ENCODE assay signal across 35 cellular contexts in genomic region chr11:19947521-19948114, GRCh38.
"Had no signal": no experiment of that assay in that cellular context is flagged by ENCODE, and none has a peak within 500 bp of the region (broad histone marks: within the 10 kb centered on the region; RNA-seq: fewer than 3 reads in every experiment).

No MANE protein-coding gene starts in this region.

- H2AFZ ChIP-seq: hepatocyte had no signal

- H3K27ac Mint-ChIP-seq: activated CD4-positive, alpha-beta memory T cell treated with anti-CD3 and anti-CD28 coated beads for 36 hours; activated CD4-positive, alpha-beta T cell treated with anti-CD3 and anti-CD28 coated beads, Interleukin-2, amount 10 ng/mL, durations not matched to agents 24 days and 14 days; activated naive CD8-positive, alpha-beta T cell; activated T-helper 2 cell treated with anti-CD3 and anti-CD28 coated beads, Interferon-gamma antibody, Interleukin-2, Interleukin-4, amounts not matched to agents 10 μg/mL and 5 μg/mL and 100 μg/mL, durations not matched to agents 14 hours and 24 hours and 36 hours; dendritic cell treated with granulocyte-macrophage colony-stimulating factor and Interleukin-4, amounts not matched to agents 40 ng/mL and 50 ng/mL, for 4 days; endodermal cell; naive thymus-derived CD8-positive, alpha-beta T cell; stimulated activated memory B cell treated with anti-CD40 and anti-IgM and Interleukin-4, amounts not matched to agents 10 μg/mL and 1 μg/mL and 100 μg/mL, for 72 hours; stimulated activated naive CD8-positive, alpha-beta T cell treated with anti-CD3 and anti-CD28 coated beads, Interleukin-15, amount 100 ng/mL, for 72 hours; T-helper 1 cell treated with Interleukin-12 subunit alpha and Interleukin-12 subunit beta and Interleukin-4 antibody, amounts not matched to agents 30 μg/mL and 1 μg/mL, for 36 hours; type B pancreatic cell had no signal

- H3K9me3 Mint-ChIP-seq: activated CD4-positive, alpha-beta memory T cell treated with anti-CD3 and anti-CD28 coated beads for 36 hours; activated CD4-positive, alpha-beta T cell treated with anti-CD3 and anti-CD28 coated beads, Interleukin-2, amount 10 ng/mL, durations not matched to agents 24 days and 14 days; activated T-helper 2 cell treated with anti-CD3 and anti-CD28 coated beads, Interferon-gamma antibody, Interleukin-2, Interleukin-4, amounts not matched to agents 10 μg/mL and 5 μg/mL and 100 μg/mL, durations not matched to agents 14 hours and 24 hours and 36 hours; dendritic cell treated with granulocyte-macrophage colony-stimulating factor and Interleukin-4, amounts not matched to agents 40 ng/mL and 50 ng/mL, for 4 days; endodermal cell; naive thymus-derived CD8-positive, alpha-beta T cell; stimulated activated memory B cell treated with anti-CD40 and anti-IgM and Interleukin-4, amounts not matched to agents 10 μg/mL and 1 μg/mL and 100 μg/mL, for 72 hours; stimulated activated naive CD8-positive, alpha-beta T cell treated with anti-CD3 and anti-CD28 coated beads, Interleukin-15, amount 100 ng/mL, for 72 hours; T-helper 1 cell treated with Interleukin-12 subunit alpha and Interleukin-12 subunit beta and Interleukin-4 antibody, amounts not matched to agents 30 μg/mL and 1 μg/mL, for 36 hours; type B pancreatic cell had no signal

- H3K79me2 ChIP-seq: hepatocyte had no signal

- H3K36me3 ChIP-seq: uterus, WERI-Rb-1 had no signal

- H3K36me3 Mint-ChIP-seq: activated CD4-positive, alpha-beta memory T cell treated with anti-CD3 and anti-CD28 coated beads for 36 hours; activated naive CD8-positive, alpha-beta T cell had no signal

- H3K4me3 Mint-ChIP-seq: activated CD4-positive, alpha-beta memory T cell treated with anti-CD3 and anti-CD28 coated beads for 36 hours; activated CD4-positive, alpha-beta T cell treated with anti-CD3 and anti-CD28 coated beads, Interleukin-2, amount 10 ng/mL, durations not matched to agents 24 days and 14 days; activated naive CD8-positive, alpha-beta T cell; dendritic cell treated with granulocyte-macrophage colony-stimulating factor and Interleukin-4, amounts not matched to agents 40 ng/mL and 50 ng/mL, for 4 days; endodermal cell; naive thymus-derived CD8-positive, alpha-beta T cell; stimulated activated memory B cell treated with anti-CD40 and anti-IgM and Interleukin-4, amounts not matched to agents 10 μg/mL and 1 μg/mL and 100 μg/mL, for 72 hours; stimulated activated naive CD8-positive, alpha-beta T cell treated with anti-CD3 and anti-CD28 coated beads, Interleukin-15, amount 100 ng/mL, for 72 hours; T-helper 1 cell treated with Interleukin-12 subunit alpha and Interleukin-12 subunit beta and Interleukin-4 antibody, amounts not matched to agents 30 μg/mL and 1 μg/mL, for 36 hours; type B pancreatic cell had no signal

- H3K4me1 ChIP-seq: uterus had no signal

- DNase-seq: activated CD4-positive, alpha-beta memory T cell treated with anti-CD3 and anti-CD28 coated beads for 36 hours; activated CD4-positive, alpha-beta T cell treated with anti-CD3 and anti-CD28 coated beads, Interleukin-2, amount 10 ng/mL, durations not matched to agents 24 days and 14 days; activated CD4-positive, CD25-positive, alpha-beta regulatory T cell treated with anti-CD3 and anti-CD28 coated beads, Interleukin-2, amount 50 U/mL, for 72 hours; activated CD8-positive, alpha-beta memory T cell treated with anti-CD3 and anti-CD28 coated beads, Interleukin-2, amount 50 U/mL, for 4 hours; activated naive CD4-positive, alpha-beta T cell; activated T-cell treated with anti-CD3 and anti-CD28 coated beads, Interleukin-2, amount 50 U/mL, for 1 hour; anterior cingulate cortex; central memory CD4-positive, alpha-beta T cell; endodermal cell; left cardiac atrium; left ventricle myocardium superior; mammary epithelial cell; midbrain; naive thymus-derived CD8-positive, alpha-beta T cell; sigmoid colon; SK-N-SH; small intestine; stimulated activated CD4-positive, alpha-beta T cell treated with anti-CD3 and anti-CD28 coated beads, Interleukin-1b, Interleukin-23, amount 100 ng/mL, for 48 hours; stimulated activated CD4-positive, alpha-beta T cell treated with anti-CD3 and anti-CD28 coated beads, Interleukin-4, amount 100 ng/mL, for 4 hours; stimulated activated CD8-positive, alpha-beta memory T cell treated with anti-CD3 and anti-CD28 coated beads, Interleukin-4, amount 100 ng/mL, for 48 hours; stimulated activated naive CD8-positive, alpha-beta T cell treated with anti-CD3 and anti-CD28 coated beads, Interleukin-15, amount 100 ng/mL, for 72 hours; substantia nigra; SW 1271; T-helper 9 cell; uterus; WERI-Rb-1 had no signal

- H3K4me2 ChIP-seq: hepatocyte, SK-N-SH had no signal

- H3K27ac ChIP-seq: gastroesophageal sphincter, hepatocyte, sigmoid colon, uterus, WERI-Rb-1 had no signal

- H3K27me3 Mint-ChIP-seq: dendritic cell treated with granulocyte-macrophage colony-stimulating factor and Interleukin-4, amounts not matched to agents 40 ng/mL and 50 ng/mL, for 4 days; type B pancreatic cell had no signal

- H3K4me3 ChIP-seq: gastroesophageal sphincter, hepatocyte, sigmoid colon, uterus had no signal

- ATAC-seq: esophagus mucosa; gastroesophageal sphincter; left ventricle myocardium superior; naive thymus-derived CD8-positive, alpha-beta T cell; stimulated activated memory B cell treated with anti-CD40 and anti-IgM and Interleukin-4, amounts not matched to agents 10 μg/mL and 1 μg/mL and 100 μg/mL, for 72 hours; stimulated activated naive CD8-positive, alpha-beta T cell treated with anti-CD3 and anti-CD28 coated beads, Interleukin-15, amount 100 ng/mL, for 72 hours had no signal

- H3K9me3 ChIP-seq: gastroesophageal sphincter, sigmoid colon, SK-N-SH, uterus had no signal

- H3K27me3 ChIP-seq: gastroesophageal sphincter, hepatocyte, sigmoid colon, uterus had no signal
